In the genomic region with DNA sequence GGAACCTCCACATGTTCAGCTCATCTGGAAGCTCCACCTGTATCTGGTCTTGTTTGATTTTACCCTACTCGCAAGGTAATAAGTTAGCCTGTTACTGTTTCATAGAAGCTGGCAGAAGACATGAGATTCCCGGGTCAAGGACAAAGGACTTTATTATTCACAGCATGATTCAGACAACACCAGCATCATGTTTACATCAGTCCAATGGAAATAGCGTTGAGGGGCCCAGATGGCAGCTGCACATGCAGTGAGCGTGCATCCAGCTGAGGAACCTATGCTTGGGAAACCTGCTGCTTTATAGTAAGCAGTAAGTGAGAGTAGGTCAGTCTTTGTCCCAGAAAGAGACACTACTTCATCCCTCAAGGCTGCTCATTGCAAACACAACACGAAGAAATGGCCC, we compare ENCODE assay signal across 21 cellular contexts. TPM values are rescaled to one million over a fixed set of nuclear protein-coding genes. Genes with fewer than 3 reads are reported as not detected.
A peak's percentile ranks its signal among the peaks of the same experiment; 100 is the strongest.
DNase-seq lines count a peak whose midpoint lies in the region; ATAC-seq, FAIRE-seq and TF ChIP-seq lines count a peak whose summit lies in the region.
"Had no signal": no experiment of that assay in that cellular context is flagged by ENCODE, and none has a peak within 500 bp of the region (broad histone marks: within the 10 kb centered on the region; RNA-seq: fewer than 3 reads in every experiment).

No MANE protein-coding gene starts in this region.

- POLR2A ChIA-PET in activated CD4-positive, alpha-beta memory T cell treated with anti-CD3 and anti-CD28 coated beads, Interleukin-2, amount 10 ng/mL, durations not matched to agents 7 days and 5 days (lab: Charles Lee): interaction anchor here (1.6 to 2.5 kb wide), 3 partner anchors 19 to 290 kb away, joined by 10 to 14 read pairs (median 10); a partner anchor contains a TSS
- POLR2A ChIA-PET in activated CD4-positive, alpha-beta memory T cell treated with anti-CD3 and anti-CD28 coated beads for 36 hours (lab: Charles Lee): no interaction called here

- H3K4me1 ChIP-seq in astrocyte (ENCODE audit: insufficient read depth, low read length): peaks cover 25% of the 10 kb centered on the region
- H3K4me1 ChIP-seq: colonic mucosa, left lung, suprapubic skin had no signal

- intact Hi-C loops in activated CD4-positive, alpha-beta memory T cell treated with anti-CD3 and anti-CD28 coated beads for 36 hours (cut with micrococcal nuclease): loop anchor here (1.0 kb wide), 1 partner anchor 25 kb away; no protein-coding TSS in a partner anchor
- intact Hi-C loops in left colon (cut with DNase I, micrococcal nuclease): no loop called here

- H3K79me2 ChIP-seq in astrocyte (ENCODE audit: insufficient read depth, low read length): peaks cover 100% of the 10 kb centered on the region

- no peak overlapping the region for H3K4me3 Mint-ChIP-seq in activated CD4-positive, alpha-beta memory T cell treated with anti-CD3 and anti-CD28 coated beads, Interleukin-2, amount 10 ng/mL, durations not matched to agents 7 days and 5 days
- no peak overlapping the region for H3K4me3 Mint-ChIP-seq in activated CD4-positive, alpha-beta memory T cell treated with anti-CD3 and anti-CD28 coated beads for 36 hours
- H3K4me3 Mint-ChIP-seq in astrocyte (ENCODE audit: unreplicated experiment) (no peak overlapping the region), osteocyte (ENCODE audit: unreplicated experiment) (no peak overlapping the region)

- no peaks in the 10 kb centered on the region for H3K9me3 Mint-ChIP-seq in activated CD4-positive, alpha-beta memory T cell treated with anti-CD3 and anti-CD28 coated beads, Interleukin-2, amount 10 ng/mL, durations not matched to agents 7 days and 5 days
- H3K9me3 Mint-ChIP-seq in activated CD4-positive, alpha-beta memory T cell treated with anti-CD3 and anti-CD28 coated beads for 36 hours: no peaks in the 10 kb centered on the region
- H3K9me3 Mint-ChIP-seq in astrocyte (ENCODE audit: unreplicated experiment) (no peaks in the 10 kb centered on the region), osteocyte (ENCODE audit: unreplicated experiment) (no peaks in the 10 kb centered on the region)

- DNase-seq in activated CD4-positive, alpha-beta memory T cell treated with anti-CD3 and anti-CD28 coated beads, Interleukin-2, amount 10 ng/mL, durations not matched to agents 7 days and 5 days: no peak
- DNase-seq in activated CD4-positive, alpha-beta memory T cell treated with anti-CD3 and anti-CD28 coated beads for 36 hours: no peak
- DNase-seq in HT1080 (ENCODE audit: low read depth): peak; percentile 65
- peak; percentile 65 for DNase-seq in astrocyte (ENCODE audit: low read depth)
- DNase-seq in osteocyte (ENCODE audit: extremely low spot score, unreplicated experiment): no peak
- DNase-seq in superior temporal gyrus (ENCODE audit: extremely low spot score): no peak
- no peak for DNase-seq in T-helper 9 cell
- no peak for DNase-seq in left colon
- DNase-seq: activated effector memory CD4-positive, alpha-beta T cell treated with anti-CD3 and anti-CD28 coated beads, Interleukin-2, amount 50 U/mL, for 16 hours; colonic mucosa; COR-L47; left lung; NCI-H1930; NCI-H524 treated with DMSO at 0.1 percent for 48 hours; pancreas; PC-3; stimulated activated CD4-positive, alpha-beta T cell treated with anti-CD3 and anti-CD28 coated beads, Interleukin-4, amount 100 ng/mL, for 1 hour had no signal

- H3K36me3 Mint-ChIP-seq in activated CD4-positive, alpha-beta memory T cell treated with anti-CD3 and anti-CD28 coated beads, Interleukin-2, amount 10 ng/mL, durations not matched to agents 7 days and 5 days (ENCODE audit: low read depth): peaks cover 3% of the 10 kb centered on the region
- no peaks in the 10 kb centered on the region for H3K36me3 Mint-ChIP-seq in activated CD4-positive, alpha-beta memory T cell treated with anti-CD3 and anti-CD28 coated beads for 36 hours
- no peaks in the 10 kb centered on the region for H3K36me3 Mint-ChIP-seq in astrocyte (ENCODE audit: low read depth, unreplicated experiment)
- no peaks in the 10 kb centered on the region for H3K36me3 Mint-ChIP-seq in osteocyte (ENCODE audit: unreplicated experiment)

- no peak overlapping the region for H3K9ac ChIP-seq in astrocyte (ENCODE audit: low read length)

- H3K27ac Mint-ChIP-seq in activated CD4-positive, alpha-beta memory T cell treated with anti-CD3 and anti-CD28 coated beads, Interleukin-2, amount 10 ng/mL, durations not matched to agents 7 days and 5 days: peak overlapping the region; percentile 82
- no peak overlapping the region for H3K27ac Mint-ChIP-seq in activated CD4-positive, alpha-beta memory T cell treated with anti-CD3 and anti-CD28 coated beads for 36 hours
- no peak overlapping the region for H3K27ac Mint-ChIP-seq in astrocyte (ENCODE audit: unreplicated experiment)
- peak overlapping the region; percentile 76 for H3K27ac Mint-ChIP-seq in osteocyte (ENCODE audit: unreplicated experiment)

- no peak overlapping the region for H3K4me3 ChIP-seq in astrocyte (ENCODE audit: insufficient read depth, low read depth, low read length)
- H3K4me3 ChIP-seq: colonic mucosa, left lung, pancreas, SJSA1, suprapubic skin had no signal

- peaks cover 40% of the 10 kb centered on the region for H3K4me1 Mint-ChIP-seq in activated CD4-positive, alpha-beta memory T cell treated with anti-CD3 and anti-CD28 coated beads, Interleukin-2, amount 10 ng/mL, durations not matched to agents 7 days and 5 days
- peaks cover 50% of the 10 kb centered on the region for H3K4me1 Mint-ChIP-seq in activated CD4-positive, alpha-beta memory T cell treated with anti-CD3 and anti-CD28 coated beads for 36 hours (ENCODE audit: low read depth)
- H3K4me1 Mint-ChIP-seq in astrocyte (ENCODE audit: low read depth, unreplicated experiment) (peaks cover 35% of the 10 kb centered on the region), osteocyte (ENCODE audit: unreplicated experiment) (peaks cover 54% of the 10 kb centered on the region)

- CTCF ChIA-PET in activated CD4-positive, alpha-beta memory T cell treated with anti-CD3 and anti-CD28 coated beads, Interleukin-2, amount 10 ng/mL, durations not matched to agents 7 days and 5 days (lab: Charles Lee): interaction anchor here (1.3 to 1.4 kb wide), 3 partner anchors 20 to 357 kb away, joined by 3 to 4 read pairs (median 3); a partner anchor contains a TSS
- CTCF ChIA-PET in activated CD4-positive, alpha-beta memory T cell treated with anti-CD3 and anti-CD28 coated beads for 36 hours (lab: Charles Lee): no interaction called here

- H3K9me3 ChIP-seq in astrocyte (ENCODE audit: insufficient read depth, low read depth, low read length): no peaks in the 10 kb centered on the region
- H3K9me3 ChIP-seq: colonic mucosa, left lung, pancreas, SJSA1, suprapubic skin had no signal

- no peak for TF ChIP-seq CTCF in astrocyte (IDR thresholded peaks at IDR 0.05; ENCODE audit: insufficient read depth, low read depth, low read length)
- no peak for TF ChIP-seq CTCF in osteocyte (IDR thresholded peaks at IDR 0.05)

- no peaks in the 10 kb centered on the region for H3K27me3 Mint-ChIP-seq in activated CD4-positive, alpha-beta memory T cell treated with anti-CD3 and anti-CD28 coated beads, Interleukin-2, amount 10 ng/mL, durations not matched to agents 7 days and 5 days
- no peaks in the 10 kb centered on the region for H3K27me3 Mint-ChIP-seq in activated CD4-positive, alpha-beta memory T cell treated with anti-CD3 and anti-CD28 coated beads for 36 hours
- H3K27me3 Mint-ChIP-seq in astrocyte (ENCODE audit: low read depth, unreplicated experiment) (no peaks in the 10 kb centered on the region), osteocyte (ENCODE audit: unreplicated experiment) (no peaks in the 10 kb centered on the region)

- no peak overlapping the region for H3K27ac ChIP-seq in astrocyte (ENCODE audit: low read depth, low read length)
- H3K27ac ChIP-seq: colonic mucosa, left lung, pancreas, SJSA1, suprapubic skin had no signal

- no peak overlapping the region for H3K4me2 ChIP-seq in astrocyte (ENCODE audit: low read length)

- H4K20me1 ChIP-seq in astrocyte (ENCODE audit: insufficient read depth, low read length): peaks cover 65% of the 10 kb centered on the region

- no peak for FAIRE-seq in astrocyte (lab: Jason Lieb, UNC)
- FAIRE-seq: frontal cortex, pancreas had no signal

- ATAC-seq in left colon: no peak
- ATAC-seq: HCT116, left lung, pancreas, PC-3 had no signal

- H2AFZ ChIP-seq in astrocyte (ENCODE audit: low read depth, low read length): no peak overlapping the region

- H3K27me3 ChIP-seq in astrocyte (ENCODE audit: insufficient read depth, low read length): no peaks in the 10 kb centered on the region
- H3K27me3 ChIP-seq: colonic mucosa, left lung, pancreas, SJSA1, suprapubic skin had no signal

- H3K36me3 ChIP-seq in astrocyte (ENCODE audit: insufficient read depth, low read length): no peaks in the 10 kb centered on the region
- H3K36me3 ChIP-seq: colonic mucosa, left lung, pancreas, SJSA1, suprapubic skin had no signal

RNA-seq across cellular contexts. Expression of a gene that starts 19.8 kb away (rescaled TPM):
- total RNA-seq in activated CD4-positive, alpha-beta memory T cell treated with anti-CD3 and anti-CD28 coated beads, Interleukin-2, amount 10 ng/mL, durations not matched to agents 7 days and 5 days: 10 to 100 TPM; 21.8 to 22.6 TPM
- total RNA-seq in activated CD4-positive, alpha-beta memory T cell treated with anti-CD3 and anti-CD28 coated beads for 36 hours: 10 to 100 TPM; 19.2 to 20.4 TPM
- 27.7 and 32.9 TPM in 2 replicates for total RNA-seq in HT1080 (2014; rRNA removed; shearing (Covaris generic))
- 52.6 and 62.6 TPM in 2 replicates for polyA plus RNA-seq in HT1080 (2015; cell fraction: cytosol; rRNA removed)
- 48.6 and 52.4 TPM in 2 replicates for polyA plus RNA-seq in HT1080 (2015; cell fraction: nucleus; rRNA removed)
- total RNA-seq in astrocyte (61.4 and 69.0 TPM in 2 replicates), osteocyte (64.2 and 66.0 TPM in 2 replicates), left colon (1 to 10 TPM; 2.8 to 6.9 TPM)

Comparison
In these comparisons a context has a peak if more than half of its experiments do, and no peak if none do; other contexts are left out.
1. H3K27ac Mint-ChIP-seq: peak in activated CD4-positive, alpha-beta memory T cell treated with anti-CD3 and anti-CD28 coated beads, Interleukin-2, amount 10 ng/mL, durations not matched to agents 7 days and 5 days (single experiment) and osteocyte (single experiment); none in activated CD4-positive, alpha-beta memory T cell treated with anti-CD3 and anti-CD28 coated beads for 36 hours (single experiment) and astrocyte (single experiment).
2. DNase-seq: peak in HT1080 (single experiment) and astrocyte (single experiment); none in activated CD4-positive, alpha-beta memory T cell treated with anti-CD3 and anti-CD28 coated beads, Interleukin-2, amount 10 ng/mL, durations not matched to agents 7 days and 5 days (single experiment), activated CD4-positive, alpha-beta memory T cell treated with anti-CD3 and anti-CD28 coated beads for 36 hours (single experiment), osteocyte (single experiment), superior temporal gyrus (single experiment), T-helper 9 cell (single experiment) and left colon (0 of 2).